Comparison of ENCODE assay signal across 19 cellular contexts in genomic region chr9:114287763-114288232, GRCh38. TPM values are rescaled to one million over a fixed set of nuclear protein-coding genes. Genes with fewer than 3 reads are reported as not detected.
DNase-seq lines count a peak whose midpoint lies in the region; ATAC-seq, FAIRE-seq and TF ChIP-seq lines count a peak whose summit lies in the region.
"Had no signal": no experiment of that assay in that cellular context is flagged by ENCODE, and none has a peak within 500 bp of the region (broad histone marks: within the 10 kb centered on the region; RNA-seq: fewer than 3 reads in every experiment).

No MANE protein-coding gene starts in this region.

- no peaks in the 10 kb centered on the region for H3K27me3 ChIP-seq in SK-N-SH (ENCODE audit: insufficient read depth)
- H3K27me3 ChIP-seq in RWPE2 (ENCODE audit: insufficient read depth, poor library complexity, severe bottlenecking): no peaks in the 10 kb centered on the region
- no peaks in the 10 kb centered on the region for H3K27me3 ChIP-seq in H7 (ENCODE audit: control insufficient read depth, insufficient read depth, low read length)
- H3K27me3 ChIP-seq: breast epithelium had no signal

- H3K9me3 ChIP-seq in SK-N-SH (no peaks in the 10 kb centered on the region), RWPE2 (ENCODE audit: severe bottlenecking) (no peaks in the 10 kb centered on the region), kidney (ENCODE audit: control insufficient read depth in 1 of 2, low read length in 2 of 2) (no peaks in the 10 kb centered on the region)
- H3K9me3 ChIP-seq: breast epithelium had no signal

- no peak overlapping the region for H3K4me3 ChIP-seq in SK-N-SH (ENCODE audit: low read depth in 2 of 2, low read length in 1 of 2)
- H3K4me3 ChIP-seq in RWPE2 (ENCODE audit: severe bottlenecking): no peak overlapping the region
- H3K4me3 ChIP-seq in kidney (ENCODE audit: low read length in 2 of 2): no peak overlapping the region
- H3K4me3 ChIP-seq in H7 (ENCODE audit: insufficient read depth, low read depth, low read length): no peak overlapping the region
- H3K4me3 ChIP-seq: breast epithelium had no signal

- FAIRE-seq in kidney (lab: Jason Lieb, UNC): no peak
- FAIRE-seq: GM19239 had no signal

- H3K4me1 Mint-ChIP-seq in endothelial cell (ENCODE audit: unreplicated experiment): peaks cover 10% of the 10 kb centered on the region
- peaks cover 2% of the 10 kb centered on the region for H3K4me1 Mint-ChIP-seq in activated CD4-positive, alpha-beta memory T cell treated with anti-CD3 and anti-CD28 coated beads for 36 hours (ENCODE audit: low read depth)

- no peak for TF ChIP-seq EP300 in SK-N-SH (IDR thresholded peaks at IDR 0.05; ENCODE audit: borderline replicate concordance in 1 of 2, low read depth in 1 of 2, low read length in 1 of 2)

- H3K36me3 ChIP-seq in SK-N-SH (replicated peaks in 1 of 2; ENCODE audit: control insufficient read depth in 1 of 2, insufficient read depth in 2 of 2, low read length in 1 of 2): peaks cover 0 to 14% of the 10 kb centered on the region in 2 experiments
- peaks cover 15% of the 10 kb centered on the region for H3K36me3 ChIP-seq in RWPE2 (ENCODE audit: low read depth)
- no peaks in the 10 kb centered on the region for H3K36me3 ChIP-seq in kidney (ENCODE audit: control insufficient read depth in 1 of 2, insufficient read depth in 2 of 2, low read length in 2 of 2)
- H3K36me3 ChIP-seq in H7 (replicated peaks; ENCODE audit: control insufficient read depth, insufficient read depth, low read length): peaks cover 3% of the 10 kb centered on the region
- H3K36me3 ChIP-seq: breast epithelium had no signal

- POLR2A ChIA-PET in SK-N-SH (lab: Yijun Ruan, JAX): no interaction called here
- POLR2A ChIA-PET in activated CD4-positive, alpha-beta memory T cell treated with anti-CD3 and anti-CD28 coated beads for 36 hours (lab: Charles Lee): no interaction called here

- intact Hi-C loops in kidney (cut with DNase I): loop anchor here (5.0 kb wide), 1 partner anchor 130 kb away; the partner anchor contains the start of gene COL27A1
- intact Hi-C loops in sciatic nerve (cut with DNase I): loop anchor here (5.0 kb wide), 1 partner anchor 135 kb away; no protein-coding TSS in a partner anchor
- intact Hi-C loops in activated CD4-positive, alpha-beta memory T cell treated with anti-CD3 and anti-CD28 coated beads for 36 hours (cut with micrococcal nuclease): no loop called here

- ATAC-seq in SK-N-SH treated with all-trans-retinoic acid at 6 μM for 48 hours: no peak
- ATAC-seq in RWPE2 (ENCODE audit: low read depth): no peak
- ATAC-seq in sciatic nerve: no peak

- H3K4me3 Mint-ChIP-seq in endothelial cell (ENCODE audit: unreplicated experiment): no peak overlapping the region
- H3K4me3 Mint-ChIP-seq in activated CD4-positive, alpha-beta memory T cell treated with anti-CD3 and anti-CD28 coated beads for 36 hours: no peak overlapping the region
- H3K4me3 Mint-ChIP-seq: T-helper 1 cell treated with Interleukin-12 subunit alpha and Interleukin-12 subunit beta and Interleukin-4 antibody, amounts not matched to agents 30 μg/mL and 1 μg/mL, for 36 hours had no signal

- TF ChIP-seq CTCF in SK-N-SH (IDR thresholded peaks at IDR 0.05) (no peak), RWPE2 (IDR thresholded peaks at IDR 0.05; ENCODE audit: poor library complexity, severe bottlenecking) (no peak), kidney (IDR thresholded peaks at IDR 0.05; ENCODE audit: borderline replicate concordance, extremely low read depth, insufficient read depth) (no peak), endothelial cell (IDR thresholded peaks at IDR 0.05; ENCODE audit: unreplicated experiment) (no peak)

- H3K9me2 ChIP-seq in SK-N-SH: no peaks in the 10 kb centered on the region

- no peak overlapping the region for H3K9ac ChIP-seq in SK-N-SH
- no peak overlapping the region for H3K9ac ChIP-seq in kidney (ENCODE audit: low read length in 2 of 2)

- no peak overlapping the region for H3K27ac Mint-ChIP-seq in endothelial cell (ENCODE audit: unreplicated experiment)
- H3K27ac Mint-ChIP-seq in activated CD4-positive, alpha-beta memory T cell treated with anti-CD3 and anti-CD28 coated beads for 36 hours: no peak overlapping the region
- H3K27ac Mint-ChIP-seq: T-helper 1 cell treated with Interleukin-12 subunit alpha and Interleukin-12 subunit beta and Interleukin-4 antibody, amounts not matched to agents 30 μg/mL and 1 μg/mL, for 36 hours had no signal

- DNase-seq in SK-N-SH (no peak), RWPE2 (ENCODE audit: low spot score) (peak; percentile 49), kidney (peak; percentile 59), sciatic nerve (ENCODE audit: low spot score) (peak; percentile 56), H7 (no peak), endothelial cell (ENCODE audit: low spot score) (no peak)
- DNase-seq in activated CD4-positive, alpha-beta memory T cell treated with anti-CD3 and anti-CD28 coated beads for 36 hours: no peak
- DNase-seq: activated CD4-positive, alpha-beta T cell treated with anti-CD3 and anti-CD28 coated beads for 48 hours; activated gamma-delta T cell; GF-D8; NCI-H1105; NCI-H2227 treated with DMSO at 0.1 percent for 48 hours; OCI-M1 had no signal

- peak overlapping the region; percentile 19; the same call in 1 of the 2 replicates for H3K4me2 ChIP-seq in SK-N-SH

- no peaks in the 10 kb centered on the region for H4K20me1 ChIP-seq in SK-N-SH (ENCODE audit: insufficient read depth)

- no peak for TF ChIP-seq RAD21 in SK-N-SH (IDR thresholded peaks at IDR 0.05; ENCODE audit: low read length)

- H3K4me1 ChIP-seq in SK-N-SH (ENCODE audit: control insufficient read depth in 1 of 2, insufficient read depth in 2 of 2, low read depth in 1 of 2, low read length in 1 of 2): peaks cover 22 to 37% of the 10 kb centered on the region in 2 experiments
- peaks cover 28% of the 10 kb centered on the region for H3K4me1 ChIP-seq in RWPE2 (ENCODE audit: insufficient read depth, poor library complexity, severe bottlenecking)
- H3K4me1 ChIP-seq in kidney (ENCODE audit: control insufficient read depth in 1 of 2, insufficient read depth in 1 of 2, low read depth in 1 of 2, low read length in 2 of 2): peaks cover 7 to 10% of the 10 kb centered on the region in 2 donors
- H3K4me1 ChIP-seq: breast epithelium had no signal

- 79% methylated on average over 14 of the region's 15 CpGs for WGBS in SK-N-SH (ENCODE audit: low lambda C conversion rate)

- no peaks in the 10 kb centered on the region for H3K79me2 ChIP-seq in SK-N-SH (ENCODE audit: insufficient read depth)

- H3F3A ChIP-seq in SK-N-SH (replicated peaks; ENCODE audit: insufficient read depth): peaks cover 2% of the 10 kb centered on the region

- CTCF ChIA-PET in SK-N-SH (lab: Yijun Ruan, JAX): interaction anchor here (0.7 to 17.8 kb wide), 17 partner anchors 9 to 550 kb away, joined by 3 to 269 read pairs (median 4); partner anchors contain the start of gene COL27A1
- CTCF ChIA-PET in activated CD4-positive, alpha-beta memory T cell treated with anti-CD3 and anti-CD28 coated beads for 36 hours (lab: Charles Lee): interaction anchor here (1.8 to 3.7 kb wide), 3 partner anchors 133 to 204 kb away, joined by 9 to 16 read pairs (median 13); partner anchors contain the start of gene COL27A1

- peaks cover 3% of the 10 kb centered on the region for H3K27me3 Mint-ChIP-seq in endothelial cell (ENCODE audit: unreplicated experiment)
- H3K27me3 Mint-ChIP-seq in activated CD4-positive, alpha-beta memory T cell treated with anti-CD3 and anti-CD28 coated beads for 36 hours: peaks cover 3% of the 10 kb centered on the region

- H3K9me3 Mint-ChIP-seq in endothelial cell (ENCODE audit: unreplicated experiment): no peaks in the 10 kb centered on the region
- H3K9me3 Mint-ChIP-seq in activated CD4-positive, alpha-beta memory T cell treated with anti-CD3 and anti-CD28 coated beads for 36 hours: no peaks in the 10 kb centered on the region
- H3K9me3 Mint-ChIP-seq: T-helper 1 cell treated with Interleukin-12 subunit alpha and Interleukin-12 subunit beta and Interleukin-4 antibody, amounts not matched to agents 30 μg/mL and 1 μg/mL, for 36 hours had no signal

- H3K36me3 Mint-ChIP-seq in endothelial cell (ENCODE audit: low read depth, unreplicated experiment): peaks cover 28% of the 10 kb centered on the region
- peaks cover 2% of the 10 kb centered on the region for H3K36me3 Mint-ChIP-seq in activated CD4-positive, alpha-beta memory T cell treated with anti-CD3 and anti-CD28 coated beads for 36 hours

- H3K27ac ChIP-seq in SK-N-SH (ENCODE audit: low read depth in 2 of 2, low read length in 1 of 2): peak overlapping the region; percentile 47 to 64
- H3K27ac ChIP-seq in RWPE2 (ENCODE audit: poor library complexity, severe bottlenecking): peak overlapping the region; percentile 56
- no peak overlapping the region for H3K27ac ChIP-seq in kidney (ENCODE audit: low read depth in 2 of 2, low read length in 2 of 2)
- H3K27ac ChIP-seq: breast epithelium had no signal

- H2AFZ ChIP-seq in SK-N-SH (ENCODE audit: low read depth): no peak overlapping the region

TF ChIP-seq in SK-N-SH, 30 proteins besides CTCF, POLR2A, EP300 and RAD21 (continues in another document):
- TF ChIP-seq GATA2 (CRISPR knock-in tag; IDR thresholded peaks at IDR 0.05): no peak
- TF ChIP-seq FOSL2 (IDR thresholded peaks at IDR 0.05; ENCODE audit: borderline replicate concordance, low read depth): no peak
- no peak for TF ChIP-seq GABPA (IDR thresholded peaks at IDR 0.05; ENCODE audit: low read depth)
- TF ChIP-seq CHD2 (IDR thresholded peaks at IDR 0.05; ENCODE audit: low read length, partially characterized antibody): no peak

TF ChIP-seq in SK-N-SH treated with all-trans-retinoic acid at 6 μM for 48 hours, 23 proteins besides CTCF, POLR2A, EP300 and RAD21 (continues in another document):
- TF ChIP-seq PPARA (CRISPR knock-in tag; IDR thresholded peaks at IDR 0.05; ENCODE audit: borderline replicate concordance): no peak
- TF ChIP-seq ARNTL (CRISPR knock-in tag; IDR thresholded peaks at IDR 0.05; ENCODE audit: borderline replicate concordance, low read depth): no peak
- TF ChIP-seq ZNF8 (CRISPR knock-in tag; IDR thresholded peaks at IDR 0.05): no peak
- TF ChIP-seq GLIS3 (CRISPR knock-in tag; IDR thresholded peaks at IDR 0.05): no peak

RNA-seq across cellular contexts. Expression of gene ORM1, which starts 35.1 kb away (rescaled TPM):
- polyA plus RNA-seq in SK-N-SH (2012; rRNA removed): not detected in 2 replicates
- not detected in 2 replicates for polyA plus RNA-seq in SK-N-SH (2012; cell fraction: cytosol; rRNA removed)
- not detected in 2 replicates for polyA plus RNA-seq in SK-N-SH (2012; cell fraction: nucleus; rRNA removed)
- total RNA-seq in kidney: not detected
- polyA plus RNA-seq in kidney (ENCODE audit: insufficient read depth, low read depth, low replicate concordance): 0.73 TPM
- total RNA-seq in sciatic nerve: 0.76 TPM
- not detected in 2 replicates for total RNA-seq in H7 (2014; rRNA removed; shearing (Covaris generic))
- not detected for total RNA-seq in endothelial cell (ENCODE audit: unreplicated experiment)
- total RNA-seq in activated CD4-positive, alpha-beta memory T cell treated with anti-CD3 and anti-CD28 coated beads for 36 hours: not detected
- total RNA-seq: A673, myocyte had no signal

RNA-seq across cellular contexts. Expression of gene ORM2, which starts 41.9 kb away (rescaled TPM):
- not detected in 2 replicates for polyA plus RNA-seq in SK-N-SH (2012; rRNA removed)
- polyA plus RNA-seq in SK-N-SH (2012; cell fraction: cytosol; rRNA removed): not detected in 2 replicates
- polyA plus RNA-seq in SK-N-SH (2012; cell fraction: nucleus; rRNA removed): not detected in 2 replicates
- total RNA-seq in kidney: not detected
- polyA plus RNA-seq in kidney (ENCODE audit: insufficient read depth, low read depth, low replicate concordance): not detected
- not detected for total RNA-seq in sciatic nerve
- 1.2 and 2.2 TPM in 2 replicates for total RNA-seq in H7 (2014; rRNA removed; shearing (Covaris generic))
- total RNA-seq in endothelial cell (ENCODE audit: unreplicated experiment): not detected
- not detected for total RNA-seq in activated CD4-positive, alpha-beta memory T cell treated with anti-CD3 and anti-CD28 coated beads for 36 hours
- total RNA-seq: A673, myocyte had no signal

Comparison
In these comparisons a context has a peak if more than half of its experiments do, and no peak if none do; other contexts are left out.
1. DNase-seq: peak in RWPE2 (single experiment), kidney (single experiment) and sciatic nerve (single experiment); none in SK-N-SH (single experiment), H7 (single experiment), endothelial cell (single experiment) and activated CD4-positive, alpha-beta memory T cell treated with anti-CD3 and anti-CD28 coated beads for 36 hours (single experiment).
2. H3K27ac ChIP-seq: peak in SK-N-SH (2 of 2) and RWPE2 (single experiment); none in kidney (0 of 2).